ENCODE assay signal across 20 cellular contexts in genomic region chr5:161847447-161847846, GRCh38. TPM values are rescaled to one million over a fixed set of nuclear protein-coding genes. Genes with fewer than 3 reads are reported as not detected.
DNase-seq lines count a peak whose midpoint lies in the region; ATAC-seq and TF ChIP-seq lines count a peak whose summit lies in the region.
"Had no signal": no experiment of that assay in that cellular context is flagged by ENCODE, and none has a peak within 500 bp of the region (broad histone marks: within the 10 kb centered on the region; RNA-seq: fewer than 3 reads in every experiment).

No MANE protein-coding gene starts in this region.

- H3K4me1 ChIP-seq in GM23338 (ENCODE audit: insufficient read depth) (peaks cover 26% of the 10 kb centered on the region), iPS-18a (ENCODE audit: control insufficient read depth, low read depth, low read length) (peaks cover 20% of the 10 kb centered on the region), esophagus muscularis mucosa (peaks cover 0 to 15% (median 14%) of the 10 kb centered on the region in 4 donors), upper lobe of left lung (peaks cover 0 to 3% (median 0%) of the 10 kb centered on the region in 4 donors)
- H3K4me1 ChIP-seq: psoas muscle had no signal

- H3K4me1 Mint-ChIP-seq in GM23338 = peaks cover 32% of the 10 kb centered on the region
- H3K4me1 Mint-ChIP-seq: activated CD8-positive, alpha-beta memory T cell treated with anti-CD3 and anti-CD28 coated beads, Interleukin-2, amount 10 ng/mL, durations not matched to agents 7 days and 5 days; activated naive CD8-positive, alpha-beta T cell treated with anti-CD3 and anti-CD28 coated beads, Interleukin-2, amount 10 ng/mL, durations not matched to agents 7 days and 5 days; activated T-helper 17 cell treated with anti-CD3 and anti-CD28 coated beads, Interleukin-2, amount 50 U/mL, for 72 hours; CD8-positive, alpha-beta memory T cell; naive thymus-derived CD4-positive, alpha-beta T cell had no signal

- H3K27me3 ChIP-seq in GM23338 (ENCODE audit: insufficient read depth) = peaks cover 33% of the 10 kb centered on the region
- H3K27me3 ChIP-seq in iPS-18a (ENCODE audit: control insufficient read depth, insufficient read depth, low read length) = peaks cover 32% of the 10 kb centered on the region
- H3K27me3 ChIP-seq in esophagus muscularis mucosa = peaks cover 0 to 44% (median 8%) of the 10 kb centered on the region in 4 donors
- peaks cover 0 to 4% (median 0%) of the 10 kb centered on the region in 4 donors for H3K27me3 ChIP-seq in upper lobe of left lung

- peak overlapping the region; percentile 77 for H3K4me3 Mint-ChIP-seq in GM23338
- H3K4me3 Mint-ChIP-seq: activated CD8-positive, alpha-beta memory T cell treated with anti-CD3 and anti-CD28 coated beads, Interleukin-2, amount 10 ng/mL, durations not matched to agents 7 days and 5 days; activated naive CD8-positive, alpha-beta T cell treated with anti-CD3 and anti-CD28 coated beads, Interleukin-2, amount 10 ng/mL, durations not matched to agents 7 days and 5 days; activated T-helper 17 cell treated with anti-CD3 and anti-CD28 coated beads, Interleukin-2, amount 50 U/mL, for 72 hours; CD8-positive, alpha-beta memory T cell; naive thymus-derived CD4-positive, alpha-beta T cell had no signal

- H3K27ac ChIP-seq in GM23338 (ENCODE audit: low read depth) (no peak overlapping the region), iPS-18a (ENCODE audit: low read length) (no peak overlapping the region), esophagus muscularis mucosa (replicated peaks in 1 of 4) (no peak overlapping the region), upper lobe of left lung (no peak overlapping the region)
- H3K27ac ChIP-seq: esophagus squamous epithelium, psoas muscle had no signal

- no peaks in the 10 kb centered on the region; the same call in 1 of the 2 replicates for H4K20me1 ChIP-seq in GM23338 (replicated peaks; ENCODE audit: insufficient read depth)

- H3K9me2 ChIP-seq in GM23338 (ENCODE audit: insufficient read depth) = no peaks in the 10 kb centered on the region

- H3K4me3 ChIP-seq in GM23338 (peak overlapping the region; percentile 71), iPS-18a (ENCODE audit: low read length) (peak overlapping the region; percentile 66), retinal pigment epithelial cell (ENCODE audit: low read length) (peak overlapping the region; percentile 48), esophagus muscularis mucosa (peak overlapping the region in 1 of 4 donors; percentile 20), upper lobe of left lung (no peak overlapping the region)
- H3K4me3 ChIP-seq: psoas muscle had no signal

- TF ChIP-seq CTCF in GM23338 (conservative IDR thresholded peaks at IDR 0.05; ENCODE audit: low read depth in 2 of 2) = no peak
- TF ChIP-seq CTCF in retinal pigment epithelial cell (conservative IDR thresholded peaks at IDR 0.05; ENCODE audit: low read depth, low read length) = no peak
- no peak for TF ChIP-seq CTCF in esophagus muscularis mucosa (IDR thresholded peaks at IDR 0.05)
- no peak for TF ChIP-seq CTCF in upper lobe of left lung (IDR thresholded peaks at IDR 0.05)

- H3K9me3 Mint-ChIP-seq in GM23338 = no peaks in the 10 kb centered on the region; the same call in 2 of the 3 replicates

- TF ChIP-seq EP300 in esophagus muscularis mucosa (IDR thresholded peaks at IDR 0.05) (no peak), upper lobe of left lung (IDR thresholded peaks at IDR 0.05) (no peak)

- peak overlapping the region; percentile 96 for H2AFZ ChIP-seq in GM23338

- H3K27ac Mint-ChIP-seq in GM23338 = no peak overlapping the region
- H3K27ac Mint-ChIP-seq: activated CD8-positive, alpha-beta memory T cell treated with anti-CD3 and anti-CD28 coated beads, Interleukin-2, amount 10 ng/mL, durations not matched to agents 7 days and 5 days; activated naive CD8-positive, alpha-beta T cell treated with anti-CD3 and anti-CD28 coated beads, Interleukin-2, amount 10 ng/mL, durations not matched to agents 7 days and 5 days; activated T-helper 17 cell treated with anti-CD3 and anti-CD28 coated beads, Interleukin-2, amount 50 U/mL, for 72 hours; CD8-positive, alpha-beta memory T cell; naive thymus-derived CD4-positive, alpha-beta T cell had no signal

- no peaks in the 10 kb centered on the region for H3K79me2 ChIP-seq in GM23338 (replicated peaks; ENCODE audit: insufficient read depth)

- peak; percentile 48 for ATAC-seq in GM23338
- no peak for ATAC-seq in upper lobe of left lung (ENCODE audit: low FRiP score in 2 of 2)
- ATAC-seq: activated CD8-positive, alpha-beta memory T cell treated with anti-CD3 and anti-CD28 coated beads, Interleukin-2, amount 10 ng/mL, durations not matched to agents 7 days and 5 days; activated T-helper 17 cell treated with anti-CD3 and anti-CD28 coated beads, Interleukin-2, amount 50 U/mL, for 72 hours; naive thymus-derived CD4-positive, alpha-beta T cell; psoas muscle had no signal

- peak overlapping the region; percentile 93 for H3K4me2 ChIP-seq in GM23338

- TF ChIP-seq POLR2A in esophagus muscularis mucosa (IDR thresholded peaks at IDR 0.05; ENCODE audit: low read depth) (no peak), upper lobe of left lung (IDR thresholded peaks at IDR 0.05) (no peak)

- H3K9me3 ChIP-seq in iPS-18a (ENCODE audit: control insufficient read depth, low read depth, low read length) = no peaks in the 10 kb centered on the region
- H3K9me3 ChIP-seq in esophagus muscularis mucosa = no peaks in the 10 kb centered on the region
- H3K9me3 ChIP-seq in upper lobe of left lung = no peaks in the 10 kb centered on the region
- H3K9me3 ChIP-seq: esophagus squamous epithelium, psoas muscle had no signal

- no peaks in the 10 kb centered on the region for H3K36me3 Mint-ChIP-seq in GM23338 (ENCODE audit: low read depth)
- H3K36me3 Mint-ChIP-seq: activated CD8-positive, alpha-beta memory T cell treated with anti-CD3 and anti-CD28 coated beads, Interleukin-2, amount 10 ng/mL, durations not matched to agents 7 days and 5 days; activated naive CD8-positive, alpha-beta T cell treated with anti-CD3 and anti-CD28 coated beads, Interleukin-2, amount 10 ng/mL, durations not matched to agents 7 days and 5 days; CD8-positive, alpha-beta memory T cell; naive thymus-derived CD4-positive, alpha-beta T cell had no signal

- H3K9ac ChIP-seq in iPS-18a (ENCODE audit: low read length) = no peak overlapping the region

- no peaks in the 10 kb centered on the region for H3F3A ChIP-seq in GM23338 (replicated peaks; ENCODE audit: low read depth)

- 4% methylated on average over 12 of the region's 12 CpGs for WGBS in esophagus muscularis mucosa
- 5 to 7% methylated on average over 12 of the region's 12 CpGs for WGBS in upper lobe of left lung, 2 donors

- DNase-seq in GM23338 (ENCODE audit: low spot score) (peak; percentile 46), cerebellar cortex (ENCODE audit: low spot score) (peak; percentile 79), retinal pigment epithelial cell (ENCODE audit: low read depth) (no peak), esophagus muscularis mucosa (ENCODE audit: extremely low spot score) (no peak), foreskin melanocyte (no peak), upper lobe of left lung (no peak)
- DNase-seq: activated CD4-positive, alpha-beta T cell treated with anti-CD3 and anti-CD28 coated beads for 4 hours; activated CD8-positive, alpha-beta memory T cell treated with anti-CD3 and anti-CD28 coated beads, Interleukin-2, amount 10 ng/mL, durations not matched to agents 7 days and 5 days; activated naive CD8-positive, alpha-beta T cell treated with anti-CD3 and anti-CD28 coated beads, Interleukin-2, amount 10 ng/mL, durations not matched to agents 7 days and 5 days; CD8-positive, alpha-beta memory T cell; esophagus squamous epithelium; naive thymus-derived CD4-positive, alpha-beta T cell; NCI-H2081 treated with DMSO at 0.1 percent for 48 hours; psoas muscle; SW 1271 had no signal

- peaks cover 20% of the 10 kb centered on the region for H3K27me3 Mint-ChIP-seq in GM23338 (ENCODE audit: insufficient read depth, low read depth, poor library complexity)
- H3K27me3 Mint-ChIP-seq: activated CD8-positive, alpha-beta memory T cell treated with anti-CD3 and anti-CD28 coated beads, Interleukin-2, amount 10 ng/mL, durations not matched to agents 7 days and 5 days had no signal

- no peaks in the 10 kb centered on the region for H3K36me3 ChIP-seq in GM23338 (ENCODE audit: insufficient read depth)
- H3K36me3 ChIP-seq in iPS-18a (ENCODE audit: control insufficient read depth, low read depth, low read length) = no peaks in the 10 kb centered on the region
- no peaks in the 10 kb centered on the region for H3K36me3 ChIP-seq in esophagus muscularis mucosa
- H3K36me3 ChIP-seq in upper lobe of left lung = no peaks in the 10 kb centered on the region
- H3K36me3 ChIP-seq: esophagus squamous epithelium had no signal

- intact Hi-C loops in esophagus muscularis mucosa (cut with DNase I) = no loop called here

RNA-seq across cellular contexts. Expression of gene GABRA1, which starts 0.5 kb away (rescaled TPM):
- 0.16 and 0.52 TPM in 2 replicates for total RNA-seq in GM23338 (2014; rRNA removed; shearing (Covaris generic))
- 0.42 and 0.52 TPM in 2 replicates for polyA plus RNA-seq in GM23338 (2016; fragmentation: Nextera tagmentation; extraction: Ambion mirVana)
- not detected for total RNA-seq in esophagus muscularis mucosa
- not detected for total RNA-seq in upper lobe of left lung
- total RNA-seq: activated CD8-positive, alpha-beta memory T cell treated with anti-CD3 and anti-CD28 coated beads, Interleukin-2, amount 10 ng/mL, durations not matched to agents 7 days and 5 days; activated naive CD8-positive, alpha-beta T cell treated with anti-CD3 and anti-CD28 coated beads, Interleukin-2, amount 10 ng/mL, durations not matched to agents 7 days and 5 days; activated T-helper 17 cell treated with anti-CD3 and anti-CD28 coated beads, Interleukin-2, amount 50 U/mL, for 72 hours; bronchial epithelial cell; CD8-positive, alpha-beta memory T cell; esophagus squamous epithelium; glomerular endothelial cell; naive thymus-derived CD4-positive, alpha-beta T cell; psoas muscle had no signal
- polyA plus RNA-seq: CD8-positive, alpha-beta memory T cell; keratinocyte; naive thymus-derived CD4-positive, alpha-beta T cell had no signal

Comparison
In these comparisons a context has a peak if more than half of its experiments do, and no peak if none do; other contexts are left out.
1. DNase-seq: peak in GM23338 (single experiment) and cerebellar cortex (single experiment); none in retinal pigment epithelial cell (single experiment), esophagus muscularis mucosa (single experiment), foreskin melanocyte (single experiment) and upper lobe of left lung (0 of 2).
2. H3K4me3 ChIP-seq: peak in GM23338 (single experiment), iPS-18a (single experiment) and retinal pigment epithelial cell (single experiment); none in upper lobe of left lung (0 of 4).